Comparison of ENCODE assay signal across 2 cellular contexts in genomic region chr4:74095482-74095881, GRCh38.
TF ChIP-seq lines count a peak whose summit lies in the region.

No MANE protein-coding gene starts in this region.

TF ChIP-seq in liver, 16 proteins besides CTCF, POLR2A, EP300 and RAD21:
- TF ChIP-seq TAF1 (conservative IDR thresholded peaks at IDR 0.05) (no peak), EGR1 (IDR thresholded peaks at IDR 0.05; ENCODE audit: low read depth in 2 of 2) (peak in 1 of 2 donors; percentile 64), NR2F2 (IDR thresholded peaks at IDR 0.05) (peak; percentile 8), HNF4A (conservative IDR thresholded peaks at IDR 0.05) (no peak), JUND (IDR thresholded peaks at IDR 0.05) (peak in 1 of 2 donors; percentile 86), ZBTB33 (IDR thresholded peaks at IDR 0.05) (peak; percentile 41), YY1 (IDR thresholded peaks at IDR 0.05) (no peak), ATF3 (IDR thresholded peaks at IDR 0.05) (no peak), HNF4G (IDR thresholded peaks at IDR 0.05) (no peak), REST (IDR thresholded peaks at IDR 0.05) (no peak), RXRA (IDR thresholded peaks at IDR 0.05) (peak in 1 of 2 donors; percentile 21)

TF ChIP-seq in HepG2, 621 proteins besides CTCF, POLR2A, EP300 and RAD21:
- TF ChIP-seq STAG1 (CRISPR knock-in tag; IDR thresholded peaks at IDR 0.05) (no peak), HDAC6 (IDR thresholded peaks at IDR 0.05; ENCODE audit: low read depth, low read length) (no peak), PTBP1 (IDR thresholded peaks at IDR 0.05; ENCODE audit: low read depth, low read length, poor library complexity, severe bottlenecking) (no peak), ZNF737 (CRISPR knock-in tag; IDR thresholded peaks at IDR 0.05; ENCODE audit: borderline replicate concordance) (no peak), ARID2 (CRISPR knock-in tag; IDR thresholded peaks at IDR 0.05; ENCODE audit: borderline replicate concordance) (no peak), MAF1 (CRISPR knock-in tag; IDR thresholded peaks at IDR 0.05; ENCODE audit: borderline replicate concordance) (no peak), ZNF318 (CRISPR knock-in tag; IDR thresholded peaks at IDR 0.05) (no peak), ZNF350 (CRISPR knock-in tag; IDR thresholded peaks at IDR 0.05; ENCODE audit: borderline replicate concordance, low read depth) (no peak), ZNF326 (CRISPR knock-in tag; IDR thresholded peaks at IDR 0.05; ENCODE audit: borderline replicate concordance) (no peak), GLMP (CRISPR knock-in tag; IDR thresholded peaks at IDR 0.05; ENCODE audit: borderline replicate concordance) (no peak), MAZ (IDR thresholded peaks at IDR 0.05; ENCODE audit: borderline replicate concordance, low read depth, low read length) (no peak), MAZ (CRISPR knock-in tag; IDR thresholded peaks at IDR 0.05; ENCODE audit: low read depth) (no peak), ZBTB20 (CRISPR knock-in tag; IDR thresholded peaks at IDR 0.05; ENCODE audit: borderline replicate concordance, low read depth) (no peak), NR2F2 (IDR thresholded peaks at IDR 0.05; ENCODE audit: borderline replicate concordance, low read depth) (no peak), HNF4G (IDR thresholded peaks at IDR 0.05; ENCODE audit: borderline replicate concordance, low read depth, low read length) (no peak), HNF4G (CRISPR knock-in tag; IDR thresholded peaks at IDR 0.05; ENCODE audit: borderline replicate concordance, low read depth) (no peak), IRF1 (CRISPR knock-in tag; IDR thresholded peaks at IDR 0.05; ENCODE audit: low read depth) (no peak)
